In genomic region chr6:120111001-120111400, GRCh38 we compare ENCODE assay signal across 26 cellular contexts.
"Had no signal": no experiment of that assay in that cellular context is flagged by ENCODE, and none has a peak within 500 bp of the region (broad histone marks: within the 10 kb centered on the region; RNA-seq: fewer than 3 reads in every experiment).

No MANE protein-coding gene starts in this region.

- DNase-seq: colonic mucosa; cortex of kidney; dermis blood vessel endothelial cell; dorsolateral prefrontal cortex; effector CD4-positive, alpha-beta T cell; effector CD8-positive, alpha-beta T cell; effector memory CD4-positive, alpha-beta T cell; effector memory CD8-positive, alpha-beta T cell; endodermal cell; erythroblast; esophagus squamous epithelium; foreskin fibroblast; foreskin keratinocyte; foreskin melanocyte; gastrocnemius medialis; glutamatergic neuron; head of caudate nucleus; heart left ventricle; heart right ventricle had no signal

- H3K27ac ChIP-seq: colonic mucosa, coronary artery, dorsolateral prefrontal cortex, epithelial cell of prostate, esophagus muscularis mucosa, esophagus squamous epithelium, foreskin keratinocyte, gastrocnemius medialis, gastroesophageal sphincter, heart left ventricle, heart right ventricle, hepatocyte had no signal

- H3K36me3 ChIP-seq: colonic mucosa, esophagus muscularis mucosa, esophagus squamous epithelium, gastrocnemius medialis, gastroesophageal sphincter, heart left ventricle, heart right ventricle had no signal

- H3K9me3 ChIP-seq: colonic mucosa, esophagus squamous epithelium, gastrocnemius medialis had no signal

- ATAC-seq: effector memory CD8-positive, alpha-beta T cell; esophagus mucosa; foreskin keratinocyte; gastrocnemius medialis; gastroesophageal sphincter; heart right ventricle had no signal

- FAIRE-seq: endothelial cell of umbilical vein had no signal

- H3K27me3 ChIP-seq: colonic mucosa, dorsolateral prefrontal cortex, esophagus muscularis mucosa, esophagus squamous epithelium, foreskin keratinocyte, gastrocnemius medialis, gastroesophageal sphincter, heart left ventricle, heart right ventricle, hepatocyte had no signal

- H2AFZ ChIP-seq: hepatocyte had no signal

- H3K4me1 ChIP-seq: colonic mucosa, esophagus muscularis mucosa, esophagus squamous epithelium, foreskin keratinocyte, gastrocnemius medialis, gastroesophageal sphincter, heart left ventricle, heart right ventricle had no signal

- H3K4me3 ChIP-seq: colonic mucosa, coronary artery, dorsolateral prefrontal cortex, esophagus muscularis mucosa, esophagus squamous epithelium, gastrocnemius medialis, gastroesophageal sphincter, heart left ventricle, heart right ventricle, hepatocyte had no signal

- H3K4me2 ChIP-seq: hepatocyte had no signal

- H3K79me2 ChIP-seq: hepatocyte had no signal
